In the genomic region with DNA sequence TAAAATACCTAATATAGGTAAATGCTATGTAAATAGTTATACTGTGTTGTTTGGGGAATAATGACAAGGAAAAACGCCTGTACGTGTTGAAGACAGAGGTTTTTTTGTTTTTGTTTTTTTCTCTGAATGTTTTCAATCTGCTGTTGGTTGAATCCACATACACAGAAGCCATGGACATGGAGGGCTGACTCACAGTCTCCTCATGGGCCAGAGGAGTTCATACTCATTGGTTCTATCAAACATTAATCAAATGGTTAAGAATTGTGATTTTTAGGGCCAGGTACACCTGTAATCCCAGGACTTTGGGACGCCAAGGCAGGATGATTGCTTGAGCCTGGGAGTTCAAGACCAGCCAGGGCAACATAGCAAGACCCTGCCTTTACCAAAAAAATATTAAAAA, we compare ENCODE assay signal across 1 cellular context.
TF ChIP-seq lines count a peak whose summit lies in the region.

No MANE protein-coding gene starts in this region.

TF ChIP-seq in A549, 52 proteins besides CTCF, POLR2A, EP300 and RAD21 (continued from another document):
- no peak for TF ChIP-seq SREBF2 (IDR thresholded peaks at IDR 0.05)
- TF ChIP-seq, protein P1, sequence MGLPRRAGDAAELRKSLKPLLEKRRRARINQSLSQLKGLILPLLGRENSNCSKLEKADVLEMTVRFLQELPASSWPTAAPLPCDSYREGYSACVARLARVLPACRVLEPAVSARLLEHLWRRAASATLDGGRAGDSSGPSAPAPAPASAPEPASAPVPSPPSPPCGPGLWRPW (IDR thresholded peaks at IDR 0.05), result no peak
TF ChIP-seq in A549: peak in this region for 0.
